ENCODE assay signal across 18 cellular contexts in genomic region chr4:172995161-172995560, GRCh38.
"Had no signal": no experiment of that assay in that cellular context is flagged by ENCODE, and none has a peak within 500 bp of the region (broad histone marks: within the 10 kb centered on the region; RNA-seq: fewer than 3 reads in every experiment).

No MANE protein-coding gene starts in this region.

- H3K4me3 Mint-ChIP-seq: activated CD8-positive, alpha-beta memory T cell treated with anti-CD3 and anti-CD28 coated beads, Interleukin-2, amount 10 ng/mL, durations not matched to agents 7 days and 5 days; activated naive CD8-positive, alpha-beta T cell; activated T-cell treated with anti-CD3 and anti-CD28 coated beads, Interleukin-2, amount 50 U/mL, for 4 hours; memory B cell; neural progenitor cell; stimulated activated effector memory CD8-positive, alpha-beta T cell treated with anti-CD3 and anti-CD28 coated beads, Interleukin-12 subunit alpha, Interleukin-12 subunit beta, amount 100 ng/mL, for 72 hours; T-helper 2 cell treated with Interferon-gamma antibody and Interleukin-4, amounts not matched to agents 5 μg/mL and 100 μg/mL, for 36 hours; type B pancreatic cell had no signal

- H3K36me3 ChIP-seq: cardiac muscle cell, colonic mucosa, neural progenitor cell, SJSA1 had no signal

- H2AFZ ChIP-seq: neural progenitor cell had no signal

- ATAC-seq: activated CD8-positive, alpha-beta memory T cell treated with anti-CD3 and anti-CD28 coated beads, Interleukin-2, amount 10 ng/mL, durations not matched to agents 7 days and 5 days; activated T-cell treated with anti-CD3 and anti-CD28 coated beads, Interleukin-2, amount 50 U/mL, for 4 hours; left cardiac atrium; stimulated activated effector memory CD8-positive, alpha-beta T cell treated with anti-CD3 and anti-CD28 coated beads, Interleukin-12 subunit alpha, Interleukin-12 subunit beta, amount 100 ng/mL, for 72 hours had no signal

- H3K4me1 ChIP-seq: colonic mucosa had no signal

- H3K36me3 Mint-ChIP-seq: activated CD8-positive, alpha-beta memory T cell treated with anti-CD3 and anti-CD28 coated beads, Interleukin-2, amount 10 ng/mL, durations not matched to agents 7 days and 5 days; activated naive CD8-positive, alpha-beta T cell; memory B cell; neural progenitor cell; stimulated activated effector memory CD8-positive, alpha-beta T cell treated with anti-CD3 and anti-CD28 coated beads, Interleukin-12 subunit alpha, Interleukin-12 subunit beta, amount 100 ng/mL, for 72 hours; type B pancreatic cell had no signal

- H3K9ac ChIP-seq: neural progenitor cell had no signal

- H3K27me3 Mint-ChIP-seq: type B pancreatic cell had no signal

- H3K27ac ChIP-seq: cardiac muscle cell, colonic mucosa, neural progenitor cell, SJSA1 had no signal

- H3K4me2 ChIP-seq: neural progenitor cell had no signal

- H3K4me1 Mint-ChIP-seq: activated CD8-positive, alpha-beta memory T cell treated with anti-CD3 and anti-CD28 coated beads, Interleukin-2, amount 10 ng/mL, durations not matched to agents 7 days and 5 days; memory B cell; stimulated activated effector memory CD8-positive, alpha-beta T cell treated with anti-CD3 and anti-CD28 coated beads, Interleukin-12 subunit alpha, Interleukin-12 subunit beta, amount 100 ng/mL, for 72 hours had no signal

- H3K27ac Mint-ChIP-seq: activated CD8-positive, alpha-beta memory T cell treated with anti-CD3 and anti-CD28 coated beads, Interleukin-2, amount 10 ng/mL, durations not matched to agents 7 days and 5 days; activated naive CD8-positive, alpha-beta T cell; memory B cell; neural progenitor cell; stimulated activated effector memory CD8-positive, alpha-beta T cell treated with anti-CD3 and anti-CD28 coated beads, Interleukin-12 subunit alpha, Interleukin-12 subunit beta, amount 100 ng/mL, for 72 hours; T-helper 2 cell treated with Interferon-gamma antibody and Interleukin-4, amounts not matched to agents 5 μg/mL and 100 μg/mL, for 36 hours had no signal

- H3K27me3 ChIP-seq: cardiac muscle cell, colonic mucosa, neural progenitor cell, SJSA1 had no signal

- H3K9me3 ChIP-seq: colonic mucosa, SJSA1 had no signal

- H3K4me3 ChIP-seq: cardiac muscle cell, colonic mucosa, neural progenitor cell, SJSA1 had no signal

- H3K9me3 Mint-ChIP-seq: activated T-cell treated with anti-CD3 and anti-CD28 coated beads, Interleukin-2, amount 50 U/mL, for 4 hours; memory B cell; neural progenitor cell; stimulated activated effector memory CD8-positive, alpha-beta T cell treated with anti-CD3 and anti-CD28 coated beads, Interleukin-12 subunit alpha, Interleukin-12 subunit beta, amount 100 ng/mL, for 72 hours; T-helper 2 cell treated with Interferon-gamma antibody and Interleukin-4, amounts not matched to agents 5 μg/mL and 100 μg/mL, for 36 hours had no signal

- DNase-seq: activated CD4-positive, alpha-beta T cell treated with anti-CD3 and anti-CD28 coated beads for 1 hour; activated CD4-positive, alpha-beta T cell treated with anti-CD3 and anti-CD28 coated beads, Interleukin-2, amount 50 U/mL, for 48 hours; activated CD8-positive, alpha-beta memory T cell treated with anti-CD3 and anti-CD28 coated beads, Interleukin-2, amount 10 ng/mL, durations not matched to agents 7 days and 5 days; activated effector memory CD4-positive, alpha-beta T cell treated with anti-CD3 and anti-CD28 coated beads, Interleukin-2, amount 50 U/mL, for 16 hours; activated T-cell treated with anti-CD3 and anti-CD28 coated beads, Interleukin-2, amount 50 U/mL, for 4 hours; amygdala; colonic mucosa; glutamatergic neuron; left cardiac atrium; SW 1271 had no signal
